9 cellular contexts compared by ENCODE assay signal in the genomic region with DNA sequence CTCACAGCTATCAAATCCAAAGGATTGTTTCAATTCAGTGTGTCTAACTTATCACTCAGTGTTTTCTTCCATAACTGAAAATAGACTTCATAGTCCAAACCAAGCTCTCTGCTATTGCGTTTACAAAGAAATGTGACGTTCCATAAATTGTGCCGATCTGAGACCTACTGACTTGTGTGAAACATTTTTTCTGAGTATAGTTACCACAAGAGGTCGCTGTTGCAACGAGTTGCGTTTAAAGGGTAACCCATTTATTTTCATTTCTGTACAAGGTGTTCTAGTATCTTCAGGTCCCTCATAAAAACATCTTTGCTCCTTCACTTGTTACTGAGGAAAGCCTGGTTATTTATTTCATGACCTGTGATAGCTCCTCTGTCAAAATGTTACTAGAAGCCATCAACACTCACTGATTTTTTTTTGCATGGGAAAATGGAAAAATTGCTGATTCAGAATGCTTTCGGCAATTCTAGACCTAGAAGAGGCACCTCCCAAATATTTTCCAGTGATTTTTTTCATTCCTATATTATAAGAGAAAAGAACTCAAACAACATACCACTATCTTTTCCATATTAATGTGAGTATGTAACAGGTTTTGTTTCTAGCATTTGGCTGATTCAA.
DNase-seq lines count a peak whose midpoint lies in the region; ATAC-seq, FAIRE-seq and TF ChIP-seq lines count a peak whose summit lies in the region.
"Had no signal": no experiment of that assay in that cellular context is flagged by ENCODE, and none has a peak within 500 bp of the region (broad histone marks: within the 10 kb centered on the region; RNA-seq: fewer than 3 reads in every experiment).

No MANE protein-coding gene starts in this region.

- no peak overlapping the region for H4K5ac ChIP-seq in H9 (ENCODE audit: insufficient read length, low read depth, low read length)

- H3K4ac ChIP-seq in H9 (ENCODE audit: low read depth, low read length), result no peak overlapping the region

- TF ChIP-seq CTCF in H9 (conservative IDR thresholded peaks at IDR 0.05) (peak; percentile 83), OCI-LY1 (IDR thresholded peaks at IDR 0.05; ENCODE audit: low read length) (peak; percentile 80), astrocyte (IDR thresholded peaks at IDR 0.05; ENCODE audit: insufficient read depth, low read depth, low read length) (peak; percentile 33), lung (IDR thresholded peaks at IDR 0.05; ENCODE audit: control extremely low read depth, extremely low read depth) (peak; percentile 10)

- no peak overlapping the region for H4K91ac ChIP-seq in H9 (ENCODE audit: insufficient read length, low read depth, low read length)

- H3K9me3 ChIP-seq in H9 (ENCODE audit: control insufficient read depth, low read depth, low read length) (no peaks in the 10 kb centered on the region), OCI-LY1 (ENCODE audit: low read length) (no peaks in the 10 kb centered on the region), astrocyte (ENCODE audit: insufficient read depth, low read depth, low read length) (no peaks in the 10 kb centered on the region), lung (ENCODE audit: control insufficient read depth in 2 of 2, insufficient read depth in 1 of 2, low read length in 1 of 2) (peaks cover 0 to 3% of the 10 kb centered on the region in 2 donors)
- H3K9me3 ChIP-seq: BLaER1 treated with 17β-estradiol and CSF1 and Interleukin-3, amounts not matched to agents 10 nM and 100 nM had no signal

- H3K4me2 ChIP-seq in H9 (ENCODE audit: insufficient read depth, insufficient read length, low read length), result no peak overlapping the region
- H3K4me2 ChIP-seq in OCI-LY1 (ENCODE audit: low read length), result no peak overlapping the region
- no peak overlapping the region for H3K4me2 ChIP-seq in astrocyte (ENCODE audit: low read length)
- H3K4me2 ChIP-seq: BLaER1 treated with 17β-estradiol and CSF1 and Interleukin-3, amounts not matched to agents 10 nM and 100 nM had no signal

- H3K9me3 Mint-ChIP-seq in H9 (no peaks in the 10 kb centered on the region; a peak in 1 of 5 replicates), astrocyte (ENCODE audit: unreplicated experiment) (no peaks in the 10 kb centered on the region)

- WGBS in H9 (ENCODE audit: extremely low coverage, insufficient read length, low lambda C conversion rate), result no CpG with 5 or more reads among the region's 7 CpGs
- 12 to 14% methylated on average over 7 of the region's 7 CpGs for WGBS in lung, 2 donors

- H3K4me3 Mint-ChIP-seq in H9 (no peak overlapping the region), astrocyte (ENCODE audit: unreplicated experiment) (no peak overlapping the region)

- no peak overlapping the region for H3T11ph ChIP-seq in H9 (ENCODE audit: low read length)

- H2AFZ ChIP-seq in H9 (ENCODE audit: low read length) (no peak overlapping the region), OCI-LY1 (ENCODE audit: low read length) (no peak overlapping the region), astrocyte (ENCODE audit: low read depth, low read length) (no peak overlapping the region)

- H3K9ac ChIP-seq in H9 (ENCODE audit: extremely low read depth, insufficient read length, low read length) (no peak overlapping the region), OCI-LY1 (ENCODE audit: low read length) (no peak overlapping the region), astrocyte (ENCODE audit: low read length) (no peak overlapping the region)
- H3K9ac ChIP-seq: BLaER1 treated with 17β-estradiol and CSF1 and Interleukin-3, amounts not matched to agents 10 nM and 100 nM had no signal

- H2BK15ac ChIP-seq in H9 (ENCODE audit: low read depth, low read length), result no peak overlapping the region

- no peaks in the 10 kb centered on the region for H3K36me3 ChIP-seq in OCI-LY1 (ENCODE audit: insufficient read depth, low read length)
- no peaks in the 10 kb centered on the region for H3K36me3 ChIP-seq in astrocyte (ENCODE audit: insufficient read depth, low read length)
- no peaks in the 10 kb centered on the region for H3K36me3 ChIP-seq in lung (ENCODE audit: control insufficient read depth in 2 of 2, insufficient read depth in 2 of 2, low read length in 2 of 2)
- H3K36me3 ChIP-seq: BLaER1 treated with 17β-estradiol and CSF1 and Interleukin-3, amounts not matched to agents 10 nM and 100 nM had no signal

- ATAC-seq in lung (ENCODE audit: insufficient read depth, low FRiP score), result no peak

- H3K4me1 Mint-ChIP-seq in H9 (peaks cover 9 to 12% of the 10 kb centered on the region in 2 experiments), astrocyte (ENCODE audit: low read depth, unreplicated experiment) (no peaks in the 10 kb centered on the region)

- no peaks in the 10 kb centered on the region for H4K20me1 ChIP-seq in H9 (ENCODE audit: control insufficient read depth, insufficient read depth, insufficient read length)
- no peaks in the 10 kb centered on the region for H4K20me1 ChIP-seq in OCI-LY1 (ENCODE audit: insufficient read depth, low read length)
- H4K20me1 ChIP-seq in astrocyte (ENCODE audit: insufficient read depth, low read length), result no peaks in the 10 kb centered on the region
- H4K20me1 ChIP-seq: BLaER1 treated with 17β-estradiol and CSF1 and Interleukin-3, amounts not matched to agents 10 nM and 100 nM had no signal

- no peak for FAIRE-seq in astrocyte (lab: Jason Lieb, UNC)

- H4K8ac ChIP-seq in H9 (replicated peaks; ENCODE audit: insufficient read length, low read depth, low read length), result no peak overlapping the region

- H3K27ac Mint-ChIP-seq in H9 (no peak overlapping the region; a peak in 1 of 7 replicates), astrocyte (ENCODE audit: unreplicated experiment) (no peak overlapping the region)

- no peak overlapping the region for H2BK12ac ChIP-seq in H9 (ENCODE audit: insufficient read length, low read depth, low read length)

- H3K18ac ChIP-seq in H9 (ENCODE audit: insufficient read length, low read depth, low read length), result no peak overlapping the region

- H3K23ac ChIP-seq in H9 (ENCODE audit: insufficient read length, low read depth, low read length), result no peak overlapping the region

- H3K27ac ChIP-seq in H9 (ENCODE audit: insufficient read length, low read depth, low read length) (no peak overlapping the region), OCI-LY1 (ENCODE audit: low read depth, low read length, poor library complexity, severe bottlenecking) (no peak overlapping the region), astrocyte (ENCODE audit: low read depth, low read length) (no peak overlapping the region), lung (ENCODE audit: low read depth in 1 of 2, low read length in 1 of 2) (no peak overlapping the region)
- H3K27ac ChIP-seq: BLaER1 treated with 17β-estradiol and CSF1 and Interleukin-3, amounts not matched to agents 10 nM and 100 nM had no signal

- DNase-seq in NCI-H1092 treated with DMSO at 0.1 percent for 48 hours (lab: John Stamatoyannopoulos, UW) (peak; percentile 25), NCI-H1092 (lab: John Stamatoyannopoulos, UW) (no peak), H9 (no peak), astrocyte (ENCODE audit: low read depth) (no peak), lung (ENCODE audit: low spot score) (no peak), ureter (ENCODE audit: low spot score) (no peak), occipital lobe (lab: John Stamatoyannopoulos, UW) (no peak)

- H2BK20ac ChIP-seq in H9 (ENCODE audit: low read depth, low read length, poor library complexity, severe bottlenecking), result no peak overlapping the region

- H2BK5ac ChIP-seq in H9 (ENCODE audit: insufficient read length, low read length), result no peak overlapping the region

- no peaks in the 10 kb centered on the region for H3K79me2 ChIP-seq in H9 (ENCODE audit: insufficient read depth, low read length)
- H3K79me2 ChIP-seq in OCI-LY1 (ENCODE audit: insufficient read depth, low read length), result no peaks in the 10 kb centered on the region
- no peaks in the 10 kb centered on the region for H3K79me2 ChIP-seq in astrocyte (ENCODE audit: insufficient read depth, low read length)

- H2BK120ac ChIP-seq in H9 (ENCODE audit: low read depth, low read length, poor library complexity, severe bottlenecking), result no peak overlapping the region

- H3K27me3 ChIP-seq in H9 (ENCODE audit: insufficient read depth, low read length), result no peaks in the 10 kb centered on the region
- H3K27me3 ChIP-seq in OCI-LY1 (ENCODE audit: insufficient read depth, low read length), result no peaks in the 10 kb centered on the region
- peaks cover 2% of the 10 kb centered on the region for H3K27me3 ChIP-seq in astrocyte (ENCODE audit: insufficient read depth, low read length)
- H3K27me3 ChIP-seq in lung (ENCODE audit: control insufficient read depth, insufficient read depth), result no peaks in the 10 kb centered on the region
- H3K27me3 ChIP-seq: BLaER1 treated with 17β-estradiol and CSF1 and Interleukin-3, amounts not matched to agents 10 nM and 100 nM had no signal

- no peaks in the 10 kb centered on the region for H3K79me1 ChIP-seq in H9 (ENCODE audit: insufficient read depth, low read depth, low read length, poor library complexity, severe bottlenecking)

- H3K4me3 ChIP-seq in OCI-LY1 (ENCODE audit: low read depth, low read length, poor library complexity, severe bottlenecking) (no peak overlapping the region), astrocyte (ENCODE audit: insufficient read depth, low read depth, low read length) (no peak overlapping the region), lung (no peak overlapping the region)
- H3K4me3 ChIP-seq: BLaER1 treated with 17β-estradiol and CSF1 and Interleukin-3, amounts not matched to agents 10 nM and 100 nM had no signal

- H3K4me1 ChIP-seq in H9 (ENCODE audit: insufficient read depth, low read length) (no peaks in the 10 kb centered on the region), OCI-LY1 (ENCODE audit: insufficient read depth, low read length, severe bottlenecking) (no peaks in the 10 kb centered on the region), astrocyte (ENCODE audit: insufficient read depth, low read length) (no peaks in the 10 kb centered on the region), lung (ENCODE audit: control insufficient read depth in 2 of 2, insufficient read depth in 2 of 2, low read length in 2 of 2) (no peaks in the 10 kb centered on the region)
- H3K4me1 ChIP-seq: BLaER1 treated with 17β-estradiol and CSF1 and Interleukin-3, amounts not matched to agents 10 nM and 100 nM had no signal

- no peaks in the 10 kb centered on the region for H3F3A ChIP-seq in OCI-LY1 (ENCODE audit: insufficient read depth, low read length)

- H3K27me3 Mint-ChIP-seq in H9 (ENCODE audit: low read depth) (peaks cover 20% of the 10 kb centered on the region), astrocyte (ENCODE audit: low read depth, unreplicated experiment) (peaks cover 6% of the 10 kb centered on the region)

- H2AK5ac ChIP-seq in H9 (ENCODE audit: insufficient read length, low read length), result no peak overlapping the region

- H3K9me2 ChIP-seq in OCI-LY1 (ENCODE audit: low read depth, low read length), result no peaks in the 10 kb centered on the region

- H3K14ac ChIP-seq in H9 (ENCODE audit: insufficient read depth, low read length), result no peak overlapping the region

- H3K23me2 ChIP-seq in H9 (ENCODE audit: insufficient read length, low read depth, low read length, poor library complexity, severe bottlenecking), result no peaks in the 10 kb centered on the region

- no peaks in the 10 kb centered on the region for H3K36me3 Mint-ChIP-seq in H9 (ENCODE audit: insufficient read depth in 1 of 3, low read depth in 3 of 3)
- H3K36me3 Mint-ChIP-seq in astrocyte (ENCODE audit: low read depth, unreplicated experiment), result no peaks in the 10 kb centered on the region

- H3K56ac ChIP-seq in H9 (ENCODE audit: insufficient read length, low read depth, low read length), result no peak overlapping the region

Comparison
In these comparisons a context has a peak if more than half of its experiments do, and no peak if none do; other contexts are left out.
1. CTCF ChIP-seq: peak in every context shown above with its lines; median percentile 83 in H9; 80 in OCI-LY1; 33 in astrocyte; 10 in lung.